Comparison of ENCODE assay signal across 20 cellular contexts in the genomic region with DNA sequence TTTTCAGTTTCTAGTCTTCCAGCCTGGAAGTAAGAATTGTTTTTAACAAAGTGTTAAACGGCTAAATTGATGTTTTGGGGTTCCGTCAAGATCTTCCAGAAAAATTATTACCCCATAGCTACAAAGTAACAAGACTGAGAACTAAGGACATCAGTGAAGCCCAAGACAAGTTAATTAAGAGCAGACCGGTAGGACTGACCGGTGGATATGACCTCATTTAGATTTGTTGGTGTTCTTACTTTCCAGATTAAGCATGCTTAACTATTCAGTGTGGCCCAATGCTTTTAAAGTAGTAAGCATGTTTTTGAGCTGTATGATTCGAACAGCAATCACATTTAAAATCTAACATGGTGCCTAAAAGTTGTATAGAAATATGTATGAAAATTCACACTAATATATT.
DNase-seq lines count a peak whose midpoint lies in the region; ATAC-seq and TF ChIP-seq lines count a peak whose summit lies in the region.
"Had no signal": no experiment of that assay in that cellular context is flagged by ENCODE, and none has a peak within 500 bp of the region (broad histone marks: within the 10 kb centered on the region; RNA-seq: fewer than 3 reads in every experiment).

No MANE protein-coding gene starts in this region.

- H3K36me3 Mint-ChIP-seq in activated T-cell treated with anti-CD3 and anti-CD28 coated beads, Interleukin-2, amount 50 U/mL, for 4 hours (ENCODE audit: insufficient read depth) = peaks cover 33% of the 10 kb centered on the region

- H3K4me3 ChIP-seq in adipocyte (ENCODE audit: low read length) (no peak overlapping the region), fibroblast of villous mesenchyme (ENCODE audit: low read depth, low read length) (no peak overlapping the region), sigmoid colon (no peak overlapping the region), ovary (no peak overlapping the region)
- H3K4me3 ChIP-seq: BLaER1 treated with 17β-estradiol and CSF1 and Interleukin-3, amounts not matched to agents 10 nM and 100 nM; SJCRH30 had no signal

- WGBS in sigmoid colon, 2 donors = 90 to 93% methylated on average over 5 of the region's 5 CpGs
- 55 to 75% (median 74%) methylated on average over 5 of the region's 5 CpGs for WGBS in ovary, 3 donors

- TF ChIP-seq POLR2A in sigmoid colon (IDR thresholded peaks at IDR 0.05) (no peak), ovary (IDR thresholded peaks at IDR 0.05) (no peak)

- no peak overlapping the region for H3K4me3 Mint-ChIP-seq in activated T-cell treated with anti-CD3 and anti-CD28 coated beads, Interleukin-2, amount 50 U/mL, for 4 hours
- H3K4me3 Mint-ChIP-seq: CD8-positive, alpha-beta T cell; HFFc6 had no signal

- no peaks in the 10 kb centered on the region for H3K9me3 Mint-ChIP-seq in activated T-cell treated with anti-CD3 and anti-CD28 coated beads, Interleukin-2, amount 50 U/mL, for 4 hours
- H3K9me3 Mint-ChIP-seq: CD8-positive, alpha-beta T cell had no signal

- peaks cover 6% of the 10 kb centered on the region for H3K4me1 Mint-ChIP-seq in activated T-cell treated with anti-CD3 and anti-CD28 coated beads, Interleukin-2, amount 50 U/mL, for 4 hours (ENCODE audit: low read depth)

- TF ChIP-seq EP300 in sigmoid colon (IDR thresholded peaks at IDR 0.05) = no peak
- no peak for TF ChIP-seq EP300 in ovary (IDR thresholded peaks at IDR 0.05)

- H3K27ac ChIP-seq in sigmoid colon = peak overlapping the region in 3 of 4 donors; percentile 51 to 72 (median 65)
- no peak overlapping the region for H3K27ac ChIP-seq in ovary
- H3K27ac ChIP-seq: BLaER1 treated with 17β-estradiol and CSF1 and Interleukin-3, amounts not matched to agents 10 nM and 100 nM; SJCRH30 had no signal

- H3K27me3 ChIP-seq in adipocyte (replicated peaks; ENCODE audit: control insufficient read depth, insufficient read depth, low read length) (no peaks in the 10 kb centered on the region), sigmoid colon (no peaks in the 10 kb centered on the region), ovary (no peaks in the 10 kb centered on the region)
- H3K27me3 ChIP-seq: BLaER1 treated with 17β-estradiol and CSF1 and Interleukin-3, amounts not matched to agents 10 nM and 100 nM; SJCRH30 had no signal

- DNase-seq in AG20443 (ENCODE audit: low spot score) (peak; percentile 43), adipocyte (ENCODE audit: low read depth) (peak; percentile 52), fibroblast of villous mesenchyme (ENCODE audit: low read depth) (peak; percentile 64), sigmoid colon (no peak), ovary (no peak), foreskin melanocyte (no peak), NCI-H748 (lab: John Stamatoyannopoulos, UW; ENCODE audit: unreplicated experiment) (no peak)
- DNase-seq in activated T-cell treated with anti-CD3 and anti-CD28 coated beads, Interleukin-2, amount 50 U/mL, for 4 hours = no peak
- DNase-seq: Calu3; CD8-positive, alpha-beta T cell; DMS79; H7; HFFc6; NCI-H1417 treated with DMSO at 0.1 percent for 48 hours; NCI-H1930; NCI-H2171; NCI-H526; SJCRH30 had no signal

- no peaks in the 10 kb centered on the region for H3K27me3 Mint-ChIP-seq in activated T-cell treated with anti-CD3 and anti-CD28 coated beads, Interleukin-2, amount 50 U/mL, for 4 hours (ENCODE audit: low read depth)

- H3K9me3 ChIP-seq in adipocyte (ENCODE audit: control insufficient read depth, low read length) (no peaks in the 10 kb centered on the region), sigmoid colon (no peaks in the 10 kb centered on the region), ovary (no peaks in the 10 kb centered on the region)
- H3K9me3 ChIP-seq: SJCRH30 had no signal

- peaks cover 41% of the 10 kb centered on the region for H3K4me1 ChIP-seq in adipocyte (ENCODE audit: control insufficient read depth, insufficient read depth, low read length)
- H3K4me1 ChIP-seq in sigmoid colon = peaks cover 0 to 45% (median 28%) of the 10 kb centered on the region in 4 donors
- H3K4me1 ChIP-seq in ovary (ENCODE audit: insufficient read depth) = no peaks in the 10 kb centered on the region
- H3K4me1 ChIP-seq: SJCRH30 had no signal

- H3K36me3 ChIP-seq in adipocyte (ENCODE audit: control insufficient read depth, insufficient read depth, low read length, severe bottlenecking) = no peaks in the 10 kb centered on the region
- no peaks in the 10 kb centered on the region for H3K36me3 ChIP-seq in sigmoid colon
- no peaks in the 10 kb centered on the region for H3K36me3 ChIP-seq in ovary
- H3K36me3 ChIP-seq: SJCRH30 had no signal

- ATAC-seq in activated T-cell treated with anti-CD3 and anti-CD28 coated beads, Interleukin-2, amount 50 U/mL, for 4 hours = no peak
- ATAC-seq: CD8-positive, alpha-beta T cell; Panc1 had no signal

- TF ChIP-seq CTCF in fibroblast of villous mesenchyme (IDR thresholded peaks at IDR 0.05; ENCODE audit: insufficient read depth, low read depth, low read length) (no peak), sigmoid colon (IDR thresholded peaks at IDR 0.05) (no peak), ovary (IDR thresholded peaks at IDR 0.05) (no peak)

- H3K9ac ChIP-seq in adipocyte (ENCODE audit: low read length) = no peak overlapping the region
- H3K9ac ChIP-seq: BLaER1 treated with 17β-estradiol and CSF1 and Interleukin-3, amounts not matched to agents 10 nM and 100 nM had no signal

- intact Hi-C loops in sigmoid colon (cut with DNase I) = no loop called here
- intact Hi-C loops in ovary (cut with DNase I) = no loop called here

Comparison
In these comparisons a context has a peak if more than half of its experiments do, and no peak if none do; other contexts are left out.
1. DNase-seq: peak in AG20443 (single experiment), adipocyte (single experiment) and fibroblast of villous mesenchyme (single experiment); none in sigmoid colon (single experiment), ovary (0 of 5), foreskin melanocyte (single experiment), activated T-cell treated with anti-CD3 and anti-CD28 coated beads, Interleukin-2, amount 50 U/mL, for 4 hours (single experiment) and NCI-H748 (single experiment).
2. H3K27ac ChIP-seq: peak in sigmoid colon (3 of 4); none in ovary (0 of 2).